Comparison of ENCODE assay signal across 15 cellular contexts in the genomic region with DNA sequence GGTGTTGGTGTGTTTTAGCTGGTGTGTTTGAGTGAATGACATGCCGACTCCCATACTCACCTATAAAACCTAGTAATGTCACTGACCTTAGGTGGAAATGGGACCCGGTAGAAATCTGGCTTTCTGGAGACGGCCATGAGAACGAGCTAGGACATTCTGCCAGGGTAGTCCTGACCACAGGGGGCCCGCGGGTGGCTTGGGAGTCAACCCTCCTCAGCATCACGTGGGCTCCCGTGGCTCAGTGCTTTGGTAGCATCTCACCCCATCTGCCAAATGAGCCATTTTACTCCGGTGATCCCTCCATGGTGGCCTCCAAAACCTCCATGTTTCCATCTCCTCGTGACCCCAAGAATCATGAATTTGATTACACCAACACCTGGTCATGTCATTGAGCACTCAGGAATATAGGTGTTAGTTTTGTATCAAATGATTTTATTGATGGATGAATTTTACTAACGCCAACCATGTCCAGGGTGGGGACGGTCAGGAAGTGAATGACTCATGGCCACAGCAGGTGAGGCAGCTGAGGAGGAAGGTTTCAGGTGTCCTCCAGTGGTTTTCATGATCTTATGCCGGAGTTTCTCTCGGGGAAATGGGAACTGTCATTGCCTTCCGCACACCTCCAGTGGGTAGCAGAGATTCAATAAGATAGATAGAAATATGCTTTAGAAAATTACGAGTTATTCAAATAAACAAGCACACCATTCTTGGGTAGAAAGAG.
DNase-seq lines count a peak whose midpoint lies in the region; ATAC-seq, FAIRE-seq and TF ChIP-seq lines count a peak whose summit lies in the region.
"Had no signal": no experiment of that assay in that cellular context is flagged by ENCODE, and none has a peak within 500 bp of the region (broad histone marks: within the 10 kb centered on the region; RNA-seq: fewer than 3 reads in every experiment).

No MANE protein-coding gene starts in this region.

- no peak for ATAC-seq in activated CD8-positive, alpha-beta memory T cell treated with anti-CD3 and anti-CD28 coated beads, Interleukin-2, amount 10 ng/mL, durations not matched to agents 7 days and 5 days
- ATAC-seq in PC-3 (no peak), GM19023 (IDR thresholded peaks at IDR 0.05; ENCODE audit: unreplicated experiment) (no peak), GM23338 (no peak)
- ATAC-seq: HepG2 had no signal

- H3K27me3 ChIP-seq in PC-3 (ENCODE audit: low read length), result no peaks in the 10 kb centered on the region
- H3K27me3 ChIP-seq in WERI-Rb-1 (ENCODE audit: insufficient read depth, low read depth, severe bottlenecking), result no peaks in the 10 kb centered on the region
- H3K27me3 ChIP-seq in GM23338 (ENCODE audit: insufficient read depth), result no peaks in the 10 kb centered on the region

- no peaks in the 10 kb centered on the region for H3K36me3 Mint-ChIP-seq in activated CD8-positive, alpha-beta memory T cell treated with anti-CD3 and anti-CD28 coated beads, Interleukin-2, amount 10 ng/mL, durations not matched to agents 7 days and 5 days
- H3K36me3 Mint-ChIP-seq in GM23338 (ENCODE audit: low read depth), result no peaks in the 10 kb centered on the region
- H3K36me3 Mint-ChIP-seq: CD4-positive, CD25-positive, alpha-beta regulatory T cell had no signal

- no peaks in the 10 kb centered on the region for H3K9me3 Mint-ChIP-seq in activated CD8-positive, alpha-beta memory T cell treated with anti-CD3 and anti-CD28 coated beads, Interleukin-2, amount 10 ng/mL, durations not matched to agents 7 days and 5 days (ENCODE audit: low read depth)
- no peaks in the 10 kb centered on the region; the same call in 2 of the 3 replicates for H3K9me3 Mint-ChIP-seq in GM23338
- H3K9me3 Mint-ChIP-seq: CD4-positive, CD25-positive, alpha-beta regulatory T cell had no signal

- BruUV-seq in PC-3 (replicated peaks; lab: Mats Ljungman, UMichigan), result no TSS peak

- H3K4me1 ChIP-seq in PC-3 (ENCODE audit: insufficient read depth, low read length) (peaks cover 14% of the 10 kb centered on the region), kidney (ENCODE audit: control insufficient read depth in 1 of 2, insufficient read depth in 1 of 2, low read depth in 1 of 2, low read length in 2 of 2) (no peaks in the 10 kb centered on the region), GM23338 (ENCODE audit: insufficient read depth) (no peaks in the 10 kb centered on the region)

- intact Hi-C loops in PC-3 (cut with micrococcal nuclease) (no loop called here), kidney (cut with DNase I) (no loop called here)

- H3K27ac Mint-ChIP-seq in activated CD8-positive, alpha-beta memory T cell treated with anti-CD3 and anti-CD28 coated beads, Interleukin-2, amount 10 ng/mL, durations not matched to agents 7 days and 5 days, result no peak overlapping the region
- no peak overlapping the region for H3K27ac Mint-ChIP-seq in GM23338
- H3K27ac Mint-ChIP-seq: CD4-positive, CD25-positive, alpha-beta regulatory T cell; H9 had no signal

- no peaks in the 10 kb centered on the region for H3K4me1 Mint-ChIP-seq in activated CD8-positive, alpha-beta memory T cell treated with anti-CD3 and anti-CD28 coated beads, Interleukin-2, amount 10 ng/mL, durations not matched to agents 7 days and 5 days
- peaks cover 4% of the 10 kb centered on the region; the same call in 1 of the 3 replicates for H3K4me1 Mint-ChIP-seq in GM23338
- H3K4me1 Mint-ChIP-seq: CD4-positive, CD25-positive, alpha-beta regulatory T cell had no signal

- H3K79me2 ChIP-seq in PC-3 (ENCODE audit: low read length) (no peaks in the 10 kb centered on the region), GM23338 (replicated peaks; ENCODE audit: insufficient read depth) (no peaks in the 10 kb centered on the region)

- H3F3A ChIP-seq in PC-3 (ENCODE audit: low read length, unreplicated experiment), result no peaks in the 10 kb centered on the region
- no peaks in the 10 kb centered on the region for H3F3A ChIP-seq in GM23338 (replicated peaks; ENCODE audit: low read depth)

- H3K36me3 ChIP-seq in PC-3 (ENCODE audit: low read depth, low read length) (no peaks in the 10 kb centered on the region), kidney (ENCODE audit: control insufficient read depth in 1 of 2, insufficient read depth in 2 of 2, low read length in 2 of 2) (no peaks in the 10 kb centered on the region), WERI-Rb-1 (no peaks in the 10 kb centered on the region), GM23338 (ENCODE audit: insufficient read depth) (no peaks in the 10 kb centered on the region)

- H4K20me1 ChIP-seq in PC-3 (ENCODE audit: low read length), result no peaks in the 10 kb centered on the region
- no peaks in the 10 kb centered on the region for H4K20me1 ChIP-seq in GM23338 (replicated peaks; ENCODE audit: insufficient read depth)

- H3K27me3 Mint-ChIP-seq in activated CD8-positive, alpha-beta memory T cell treated with anti-CD3 and anti-CD28 coated beads, Interleukin-2, amount 10 ng/mL, durations not matched to agents 7 days and 5 days, result no peaks in the 10 kb centered on the region
- H3K27me3 Mint-ChIP-seq in GM23338 (ENCODE audit: insufficient read depth, low read depth, poor library complexity), result no peaks in the 10 kb centered on the region
- H3K27me3 Mint-ChIP-seq: CD4-positive, CD25-positive, alpha-beta regulatory T cell had no signal

- POLR2A ChIA-PET in PC-3 (lab: Charles Lee; ENCODE audit: unreplicated experiment), result no interaction called here

- no peaks in the 10 kb centered on the region for H3K9me2 ChIP-seq in PC-3 (replicated peaks; ENCODE audit: low read length)
- no peaks in the 10 kb centered on the region for H3K9me2 ChIP-seq in GM23338 (ENCODE audit: insufficient read depth)

- CTCF ChIA-PET in activated CD8-positive, alpha-beta memory T cell treated with anti-CD3 and anti-CD28 coated beads, Interleukin-2, amount 10 ng/mL, durations not matched to agents 7 days and 5 days (lab: Charles Lee), result no interaction called here
- CTCF ChIA-PET in PC-3 (lab: Charles Lee), result no interaction called here

- H3K4me2 ChIP-seq in PC-3 (ENCODE audit: low read length) (peak overlapping the region; percentile 20; the same call in 1 of the 2 replicates), GM23338 (no peak overlapping the region)

- H3K9me3 ChIP-seq in PC-3 (ENCODE audit: low read length) (no peaks in the 10 kb centered on the region), kidney (ENCODE audit: control insufficient read depth in 1 of 2, low read length in 2 of 2) (no peaks in the 10 kb centered on the region), WERI-Rb-1 (ENCODE audit: severe bottlenecking) (no peaks in the 10 kb centered on the region)

- H2AFZ ChIP-seq in PC-3 (ENCODE audit: low read length) (no peak overlapping the region), GM23338 (no peak overlapping the region)

- H3K4me3 Mint-ChIP-seq in activated CD8-positive, alpha-beta memory T cell treated with anti-CD3 and anti-CD28 coated beads, Interleukin-2, amount 10 ng/mL, durations not matched to agents 7 days and 5 days, result no peak overlapping the region
- H3K4me3 Mint-ChIP-seq in GM23338, result no peak overlapping the region
- H3K4me3 Mint-ChIP-seq: CD4-positive, CD25-positive, alpha-beta regulatory T cell; H9 had no signal

- TF ChIP-seq CTCF in PC-3 (conservative IDR thresholded peaks at IDR 0.05; ENCODE audit: low read depth, low read length) (no peak), kidney (IDR thresholded peaks at IDR 0.05; ENCODE audit: borderline replicate concordance, extremely low read depth, insufficient read depth) (no peak), WERI-Rb-1 (IDR thresholded peaks at IDR 0.05; ENCODE audit: low read depth, low read length) (no peak), GM23338 (conservative IDR thresholded peaks at IDR 0.05; ENCODE audit: low read depth in 2 of 2) (no peak)

- no peak overlapping the region for H3K9ac ChIP-seq in PC-3 (ENCODE audit: low read length)
- no peak overlapping the region for H3K9ac ChIP-seq in kidney (ENCODE audit: low read length in 2 of 2)

- peak; percentile 1 for DNase-seq in activated CD8-positive, alpha-beta memory T cell treated with anti-CD3 and anti-CD28 coated beads, Interleukin-2, amount 50 U/mL, for 48 hours
- DNase-seq in activated CD8-positive, alpha-beta memory T cell treated with anti-CD3 and anti-CD28 coated beads, Interleukin-2, amount 10 ng/mL, durations not matched to agents 7 days and 5 days, result no peak
- DNase-seq in PC-3 (peak; percentile 56), kidney (peak; percentile 26), substantia nigra (lab: John Stamatoyannopoulos, UW) (no peak), WERI-Rb-1 (no peak), GM23338 (ENCODE audit: low spot score) (no peak)
- DNase-seq: CD4-positive, CD25-positive, alpha-beta regulatory T cell; DMS 273 treated with DMSO at 0.1 percent for 48 hours; GOT3; H9 had no signal

- H3K4me3 ChIP-seq in PC-3 (ENCODE audit: low read length) (no peak overlapping the region), kidney (ENCODE audit: low read length in 2 of 2) (no peak overlapping the region), WERI-Rb-1 (ENCODE audit: low read depth, low read length) (no peak overlapping the region), GM23338 (no peak overlapping the region)

- H3K27ac ChIP-seq in PC-3 (ENCODE audit: low read length), result no peak overlapping the region
- H3K27ac ChIP-seq in kidney (ENCODE audit: low read depth in 2 of 2, low read length in 2 of 2), result no peak overlapping the region
- peak overlapping the region; percentile 16 for H3K27ac ChIP-seq in substantia nigra (ENCODE audit: low read depth, low read length, poor library complexity, severe bottlenecking)
- H3K27ac ChIP-seq in WERI-Rb-1, result no peak overlapping the region
- no peak overlapping the region for H3K27ac ChIP-seq in GM23338 (ENCODE audit: low read depth)
- H3K27ac ChIP-seq: 22Rv1 had no signal

- FAIRE-seq in kidney (lab: Jason Lieb, UNC), result no peak
- FAIRE-seq: HepG2, HTR-8/SVneo had no signal

TF ChIP-seq in GM23338, 12 proteins besides CTCF, POLR2A, EP300 and RAD21:
- TF ChIP-seq NANOG (IDR thresholded peaks at IDR 0.05; ENCODE audit: borderline replicate concordance) (no peak), POLR2AphosphoS5 (IDR thresholded peaks at IDR 0.05; ENCODE audit: low read depth) (no peak), EZH2phosphoT487 (IDR thresholded peaks at IDR 0.05; ENCODE audit: unreplicated experiment) (no peak), JUNB (IDR thresholded peaks at IDR 0.05; ENCODE audit: unreplicated experiment) (no peak), ZNF331 (CRISPR knock-in tag; IDR thresholded peaks at IDR 0.05; ENCODE audit: low read depth) (no peak)
- TF ChIP-seq, protein P1, sequence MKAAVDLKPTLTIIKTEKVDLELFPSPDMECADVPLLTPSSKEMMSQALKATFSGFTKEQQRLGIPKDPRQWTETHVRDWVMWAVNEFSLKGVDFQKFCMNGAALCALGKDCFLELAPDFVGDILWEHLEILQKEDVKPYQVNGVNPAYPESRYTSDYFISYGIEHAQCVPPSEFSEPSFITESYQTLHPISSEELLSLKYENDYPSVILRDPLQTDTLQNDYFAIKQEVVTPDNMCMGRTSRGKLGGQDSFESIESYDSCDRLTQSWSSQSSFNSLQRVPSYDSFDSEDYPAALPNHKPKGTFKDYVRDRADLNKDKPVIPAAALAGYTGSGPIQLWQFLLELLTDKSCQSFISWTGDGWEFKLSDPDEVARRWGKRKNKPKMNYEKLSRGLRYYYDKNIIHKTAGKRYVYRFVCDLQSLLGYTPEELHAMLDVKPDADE (IDR thresholded peaks at IDR 0.05), result no peak

Comparison
In these comparisons a context has a peak if more than half of its experiments do, and no peak if none do; other contexts are left out.
1. DNase-seq: peak in activated CD8-positive, alpha-beta memory T cell treated with anti-CD3 and anti-CD28 coated beads, Interleukin-2, amount 50 U/mL, for 48 hours (single experiment), PC-3 (single experiment) and kidney (single experiment); none in activated CD8-positive, alpha-beta memory T cell treated with anti-CD3 and anti-CD28 coated beads, Interleukin-2, amount 10 ng/mL, durations not matched to agents 7 days and 5 days (single experiment), substantia nigra (0 of 49), WERI-Rb-1 (single experiment) and GM23338 (single experiment).